1 cellular context compared by ENCODE assay signal in genomic region chr18:74407888-74408287, GRCh38.
TF ChIP-seq lines count a peak whose summit lies in the region.

No MANE protein-coding gene starts in this region.

TF ChIP-seq in HepG2, 621 proteins besides CTCF, POLR2A, EP300 and RAD21:
- no peak for TF ChIP-seq MYPOP (CRISPR knock-in tag; IDR thresholded peaks at IDR 0.05)
